In the genomic region with DNA sequence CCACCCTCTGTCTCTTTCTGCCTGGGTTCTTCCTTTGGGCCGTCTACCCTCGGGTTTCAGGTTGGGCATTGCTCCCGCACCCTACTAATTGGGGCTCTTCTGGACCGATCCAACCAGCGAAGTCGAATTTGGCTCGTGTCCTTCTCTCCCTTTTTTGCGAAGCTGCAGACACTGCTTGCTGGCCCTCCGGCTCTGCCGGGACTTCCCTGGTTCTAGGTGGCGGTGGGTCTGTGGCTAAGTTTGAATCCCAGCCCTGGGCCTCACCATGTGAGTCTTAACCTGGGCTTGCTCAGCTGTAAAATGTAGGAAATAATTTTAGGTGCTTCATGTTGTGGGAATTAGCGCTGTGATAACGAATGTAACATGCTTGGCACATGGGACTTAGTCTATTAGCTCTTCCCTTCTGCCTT, we compare ENCODE assay signal across 14 cellular contexts. TPM values are rescaled to one million over a fixed set of nuclear protein-coding genes. Genes with fewer than 3 reads are reported as not detected.
DNase-seq lines count a peak whose midpoint lies in the region; ATAC-seq, FAIRE-seq and TF ChIP-seq lines count a peak whose summit lies in the region.
"Had no signal": no experiment of that assay in that cellular context is flagged by ENCODE, and none has a peak within 500 bp of the region (broad histone marks: within the 10 kb centered on the region; RNA-seq: fewer than 3 reads in every experiment).

No MANE protein-coding gene starts in this region.

- no peak overlapping the region for H3K9ac ChIP-seq in GM23248
- H3K9ac ChIP-seq in astrocyte (ENCODE audit: low read length) = no peak overlapping the region

- FAIRE-seq in astrocyte (lab: Jason Lieb, UNC) = no peak
- FAIRE-seq: bronchial epithelial cell had no signal

- no peak for TF ChIP-seq CTCF in astrocyte (IDR thresholded peaks at IDR 0.05; ENCODE audit: insufficient read depth, low read depth, low read length)
- TF ChIP-seq CTCF in left lung (IDR thresholded peaks at IDR 0.05) = no peak

- H3K4me2 ChIP-seq in GM23248 (ENCODE audit: unreplicated experiment) (no peak overlapping the region), astrocyte (ENCODE audit: low read length) (peak overlapping the region; percentile 81)
- H3K4me2 ChIP-seq: PC-9 had no signal

- 75 to 82% methylated on average over 13 of the region's 13 CpGs for WGBS in GM23248 (ENCODE audit: low coverage in 1 of 2, low lambda C conversion rate in 2 of 2, missing lambda C conversion rate in 2 of 2), 2 experiments
- 46% methylated on average over 13 of the region's 13 CpGs for WGBS in thymus

- H3K36me3 Mint-ChIP-seq in astrocyte (ENCODE audit: low read depth, unreplicated experiment) = no peaks in the 10 kb centered on the region

- 0 out of 2 replicates have a peak, but pooled peaks cover 4% of the 10 kb centered on the region for H3F3A ChIP-seq in GM23248 (ENCODE audit: insufficient read depth)

- H3K4me1 ChIP-seq in GM23248 (ENCODE audit: insufficient read depth) (no peaks in the 10 kb centered on the region; the same call in 1 of the 2 replicates), astrocyte (ENCODE audit: insufficient read depth, low read length) (peaks cover 14% of the 10 kb centered on the region), left lung (peaks cover 17 to 27% of the 10 kb centered on the region in 2 donors), thymus (ENCODE audit: control insufficient read depth, insufficient read depth, low read length) (peaks cover 2% of the 10 kb centered on the region)

- peaks cover 12% of the 10 kb centered on the region for H3K27me3 Mint-ChIP-seq in astrocyte (ENCODE audit: low read depth, unreplicated experiment)

- H3K9me3 ChIP-seq in GM23248 (ENCODE audit: low read depth) (no peaks in the 10 kb centered on the region), astrocyte (ENCODE audit: insufficient read depth, low read depth, low read length) (no peaks in the 10 kb centered on the region), left lung (no peaks in the 10 kb centered on the region), thymus (ENCODE audit: control insufficient read depth) (no peaks in the 10 kb centered on the region)

- no peak overlapping the region for H3K4me3 Mint-ChIP-seq in astrocyte (ENCODE audit: unreplicated experiment)
- H3K4me3 Mint-ChIP-seq: T-helper 17 cell had no signal

- in situ Hi-C loops in GM23248 (cut with MboI) = loop anchor here (10.0 kb wide), 1 partner anchor 453 kb away; no protein-coding TSS in a partner anchor

- intact Hi-C loops in left lung (cut with DNase I) = no loop called here

- H4K20me1 ChIP-seq in GM23248 (ENCODE audit: insufficient read depth) (no peaks in the 10 kb centered on the region), astrocyte (ENCODE audit: insufficient read depth, low read length) (peaks cover 11% of the 10 kb centered on the region)

- H3K9me3 Mint-ChIP-seq in astrocyte (ENCODE audit: unreplicated experiment) = no peaks in the 10 kb centered on the region

- H2AFZ ChIP-seq in GM23248 = peak overlapping the region; percentile 12; the same call in 1 of the 2 replicates
- no peak overlapping the region for H2AFZ ChIP-seq in astrocyte (ENCODE audit: low read depth, low read length)
- H2AFZ ChIP-seq: PC-9 had no signal

- no peak overlapping the region for H3K4me3 ChIP-seq in GM23248
- H3K4me3 ChIP-seq in astrocyte (ENCODE audit: insufficient read depth, low read depth, low read length) = no peak overlapping the region
- H3K4me3 ChIP-seq in left lung = peak overlapping the region; percentile 24 to 42
- peak overlapping the region; percentile 39 for H3K4me3 ChIP-seq in thymus (ENCODE audit: low read length)
- H3K4me3 ChIP-seq: PC-9 had no signal

- no peaks in the 10 kb centered on the region for H3K9me2 ChIP-seq in GM23248 (ENCODE audit: insufficient read depth)

- H3K27me3 ChIP-seq in GM23248 (replicated peaks; ENCODE audit: insufficient read depth) (peaks cover 86% of the 10 kb centered on the region), astrocyte (ENCODE audit: insufficient read depth, low read length) (peaks cover 86% of the 10 kb centered on the region), left lung (peaks cover 39 to 77% of the 10 kb centered on the region in 2 donors), thymus (ENCODE audit: control insufficient read depth, insufficient read depth) (peaks cover 77% of the 10 kb centered on the region)

- no peaks in the 10 kb centered on the region for H3K36me3 ChIP-seq in GM23248 (ENCODE audit: low read depth)
- no peaks in the 10 kb centered on the region for H3K36me3 ChIP-seq in astrocyte (ENCODE audit: insufficient read depth, low read length)
- H3K36me3 ChIP-seq in left lung = no peaks in the 10 kb centered on the region
- no peaks in the 10 kb centered on the region for H3K36me3 ChIP-seq in thymus (ENCODE audit: control insufficient read depth, insufficient read depth)

- no peaks in the 10 kb centered on the region for H3K4me1 Mint-ChIP-seq in astrocyte (ENCODE audit: low read depth, unreplicated experiment)

- no peak for DNase-seq in GM23248
- no peak for DNase-seq in astrocyte (ENCODE audit: low read depth)
- no peak for DNase-seq in left lung
- no peak for DNase-seq in COLO668 (lab: John Stamatoyannopoulos, UW; ENCODE audit: unreplicated experiment)
- no peak for DNase-seq in HuH-7.5 (ENCODE audit: low spot score)
- DNase-seq: NCI-H1048, PC-9, T-helper 17 cell had no signal

- ATAC-seq in left lung (no peak), GM18520 (IDR thresholded peaks at IDR 0.05; ENCODE audit: unreplicated experiment) (no peak), HG03039 (IDR thresholded peaks at IDR 0.05; ENCODE audit: unreplicated experiment) (no peak)

- H3K27ac Mint-ChIP-seq in astrocyte (ENCODE audit: unreplicated experiment) = no peak overlapping the region
- H3K27ac Mint-ChIP-seq: T-helper 17 cell had no signal

- H3K79me2 ChIP-seq in GM23248 (ENCODE audit: insufficient read depth) (no peaks in the 10 kb centered on the region), astrocyte (ENCODE audit: insufficient read depth, low read length) (no peaks in the 10 kb centered on the region)

- H3K27ac ChIP-seq in GM23248 (no peak overlapping the region), astrocyte (ENCODE audit: low read depth, low read length) (no peak overlapping the region), left lung (no peak overlapping the region), thymus (ENCODE audit: low read depth) (no peak overlapping the region)
- H3K27ac ChIP-seq: PC-9 had no signal

RNA-seq across cellular contexts. Expression of a gene that starts 0.4 kb away (rescaled TPM):
- not detected in 2 replicates for total RNA-seq in GM23248 (2014; rRNA removed; shearing (Covaris generic))
- polyA plus RNA-seq in GM23248 (2016; fragmentation: Nextera tagmentation; extraction: Ambion mirVana) (not detected in 2 replicates), thymus (not detected)
- total RNA-seq in astrocyte (not detected in 2 replicates), left lung (not detected)
- total RNA-seq: bronchial epithelial cell, epithelial cell of proximal tubule, mucosa of gallbladder, PC-9, T-helper 17 cell had no signal

RNA-seq across cellular contexts. Expression of a gene that starts 24.9 kb away (rescaled TPM):
- 206 and 243 TPM in 2 replicates for total RNA-seq in GM23248 (2014; rRNA removed; shearing (Covaris generic))
- polyA plus RNA-seq in GM23248 (2016; fragmentation: Nextera tagmentation; extraction: Ambion mirVana) = 149 and 155 TPM in 2 replicates
- 85.2 and 102 TPM in 2 replicates for total RNA-seq in astrocyte
- 100 to 1,000 TPM in 1 of 2 donors, 10 to 100 TPM in 1; 74.8 to 186 TPM for total RNA-seq in left lung
- 92.9 TPM for polyA plus RNA-seq in thymus

Comparison
In these comparisons a context has a peak if more than half of its experiments do, and no peak if none do; other contexts are left out.
1. H3K4me3 ChIP-seq: peak in left lung (2 of 2) and thymus (single experiment); none in GM23248 (single experiment) and astrocyte (single experiment).